1 cellular context compared by ENCODE assay signal in genomic region chr11:117610045-117610444, GRCh38.
TF ChIP-seq lines count a peak whose summit lies in the region.

No MANE protein-coding gene starts in this region.

TF ChIP-seq in WTC11, 78 proteins besides CTCF, POLR2A, EP300 and RAD21 (continued from another document):
- TF ChIP-seq, protein P1, sequence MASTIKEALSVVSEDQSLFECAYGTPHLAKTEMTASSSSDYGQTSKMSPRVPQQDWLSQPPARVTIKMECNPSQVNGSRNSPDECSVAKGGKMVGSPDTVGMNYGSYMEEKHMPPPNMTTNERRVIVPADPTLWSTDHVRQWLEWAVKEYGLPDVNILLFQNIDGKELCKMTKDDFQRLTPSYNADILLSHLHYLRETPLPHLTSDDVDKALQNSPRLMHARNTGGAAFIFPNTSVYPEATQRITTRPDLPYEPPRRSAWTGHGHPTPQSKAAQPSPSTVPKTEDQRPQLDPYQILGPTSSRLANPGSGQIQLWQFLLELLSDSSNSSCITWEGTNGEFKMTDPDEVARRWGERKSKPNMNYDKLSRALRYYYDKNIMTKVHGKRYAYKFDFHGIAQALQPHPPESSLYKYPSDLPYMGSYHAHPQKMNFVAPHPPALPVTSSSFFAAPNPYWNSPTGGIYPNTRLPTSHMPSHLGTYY (CRISPR knock-in tag; IDR thresholded peaks at IDR 0.05) = no peak
- TF ChIP-seq ETV6 (CRISPR knock-in tag; IDR thresholded peaks at IDR 0.05) (no peak), E2F5 (CRISPR knock-in tag; IDR thresholded peaks at IDR 0.05) (no peak), ZNF219 (CRISPR knock-in tag; IDR thresholded peaks at IDR 0.05; ENCODE audit: borderline replicate concordance) (no peak), CBFB (CRISPR knock-in tag; IDR thresholded peaks at IDR 0.05; ENCODE audit: low read depth) (no peak), ZNF232 (CRISPR knock-in tag; IDR thresholded peaks at IDR 0.05) (no peak), NFATC4 (CRISPR knock-in tag; IDR thresholded peaks at IDR 0.05) (no peak), HMGA2 (CRISPR knock-in tag; IDR thresholded peaks at IDR 0.05) (no peak), ZNF317 (CRISPR knock-in tag; IDR thresholded peaks at IDR 0.05; ENCODE audit: borderline replicate concordance, low read depth) (no peak), GTF2I (CRISPR knock-in tag; conservative IDR thresholded peaks at IDR 0.05) (no peak)
- TF ChIP-seq, protein P2, sequence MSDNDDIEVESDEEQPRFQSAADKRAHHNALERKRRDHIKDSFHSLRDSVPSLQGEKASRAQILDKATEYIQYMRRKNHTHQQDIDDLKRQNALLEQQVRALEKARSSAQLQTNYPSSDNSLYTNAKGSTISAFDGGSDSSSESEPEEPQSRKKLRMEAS (CRISPR knock-in tag; IDR thresholded peaks at IDR 0.05) = no peak
- TF ChIP-seq, protein P3, sequence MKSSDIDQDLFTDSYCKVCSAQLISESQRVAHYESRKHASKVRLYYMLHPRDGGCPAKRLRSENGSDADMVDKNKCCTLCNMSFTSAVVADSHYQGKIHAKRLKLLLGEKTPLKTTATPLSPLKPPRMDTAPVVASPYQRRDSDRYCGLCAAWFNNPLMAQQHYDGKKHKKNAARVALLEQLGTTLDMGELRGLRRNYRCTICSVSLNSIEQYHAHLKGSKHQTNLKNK (CRISPR knock-in tag; IDR thresholded peaks at IDR 0.05) = no peak
- TF ChIP-seq, protein P4, sequence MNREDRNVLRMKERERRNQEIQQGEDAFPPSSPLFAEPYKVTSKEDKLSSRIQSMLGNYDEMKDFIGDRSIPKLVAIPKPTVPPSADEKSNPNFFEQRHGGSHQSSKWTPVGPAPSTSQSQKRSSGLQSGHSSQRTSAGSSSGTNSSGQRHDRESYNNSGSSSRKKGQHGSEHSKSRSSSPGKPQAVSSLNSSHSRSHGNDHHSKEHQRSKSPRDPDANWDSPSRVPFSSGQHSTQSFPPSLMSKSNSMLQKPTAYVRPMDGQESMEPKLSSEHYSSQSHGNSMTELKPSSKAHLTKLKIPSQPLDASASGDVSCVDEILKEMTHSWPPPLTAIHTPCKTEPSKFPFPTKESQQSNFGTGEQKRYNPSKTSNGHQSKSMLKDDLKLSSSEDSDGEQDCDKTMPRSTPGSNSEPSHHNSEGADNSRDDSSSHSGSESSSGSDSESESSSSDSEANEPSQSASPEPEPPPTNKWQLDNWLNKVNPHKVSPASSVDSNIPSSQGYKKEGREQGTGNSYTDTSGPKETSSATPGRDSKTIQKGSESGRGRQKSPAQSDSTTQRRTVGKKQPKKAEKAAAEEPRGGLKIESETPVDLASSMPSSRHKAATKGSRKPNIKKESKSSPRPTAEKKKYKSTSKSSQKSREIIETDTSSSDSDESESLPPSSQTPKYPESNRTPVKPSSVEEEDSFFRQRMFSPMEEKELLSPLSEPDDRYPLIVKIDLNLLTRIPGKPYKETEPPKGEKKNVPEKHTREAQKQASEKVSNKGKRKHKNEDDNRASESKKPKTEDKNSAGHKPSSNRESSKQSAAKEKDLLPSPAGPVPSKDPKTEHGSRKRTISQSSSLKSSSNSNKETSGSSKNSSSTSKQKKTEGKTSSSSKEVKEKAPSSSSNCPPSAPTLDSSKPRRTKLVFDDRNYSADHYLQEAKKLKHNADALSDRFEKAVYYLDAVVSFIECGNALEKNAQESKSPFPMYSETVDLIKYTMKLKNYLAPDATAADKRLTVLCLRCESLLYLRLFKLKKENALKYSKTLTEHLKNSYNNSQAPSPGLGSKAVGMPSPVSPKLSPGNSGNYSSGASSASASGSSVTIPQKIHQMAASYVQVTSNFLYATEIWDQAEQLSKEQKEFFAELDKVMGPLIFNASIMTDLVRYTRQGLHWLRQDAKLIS (CRISPR knock-in tag; IDR thresholded peaks at IDR 0.05; ENCODE audit: borderline replicate concordance) = no peak
